In the genomic region with DNA sequence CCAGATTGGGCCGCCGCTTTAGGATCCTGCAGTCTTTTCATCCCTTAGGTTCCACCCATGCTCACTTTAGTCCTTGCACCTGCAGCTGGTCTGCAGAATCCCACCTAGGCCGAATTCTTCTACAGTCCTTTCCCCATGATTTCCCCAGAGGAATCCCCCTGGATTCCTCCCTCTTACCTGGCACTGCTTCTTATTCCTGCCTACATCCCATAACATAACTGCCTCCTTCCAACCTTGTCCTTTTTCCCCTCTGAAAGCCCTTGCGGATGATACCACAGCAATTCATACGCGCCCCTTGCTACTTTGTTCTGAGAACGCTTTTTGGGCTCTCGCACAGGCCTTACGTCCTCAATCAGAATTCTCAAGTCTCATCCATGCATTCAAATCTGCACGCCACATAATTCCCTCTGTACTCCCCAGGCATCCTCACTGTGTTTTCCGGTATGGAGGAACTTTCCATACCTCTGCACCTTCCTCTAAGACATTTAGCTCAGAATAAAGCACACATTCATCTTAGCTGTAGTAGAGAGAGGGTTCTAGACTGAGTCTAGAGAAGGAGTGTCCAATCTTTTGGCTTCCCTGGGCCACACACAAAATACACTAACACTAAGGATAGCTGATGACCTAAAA, we compare ENCODE assay signal across 8 cellular contexts. TPM values are rescaled to one million over a fixed set of nuclear protein-coding genes. Genes with fewer than 3 reads are reported as not detected.
DNase-seq lines count a peak whose midpoint lies in the region; ATAC-seq, FAIRE-seq and TF ChIP-seq lines count a peak whose summit lies in the region.

No MANE protein-coding gene starts in this region.

- peaks cover 6% of the 10 kb centered on the region for H3K23me2 ChIP-seq in H1 (ENCODE audit: low read depth, low read length)

- H3K9me3 ChIP-seq in SJSA1 (replicated peaks) (0 out of 2 replicates have a peak, but pooled peaks cover 6% of the 10 kb centered on the region), H1 (ENCODE audit: insufficient read depth in 2 of 2, low read depth in 1 of 2, low read length in 1 of 2) (no peaks in the 10 kb centered on the region), mucosa of rectum (ENCODE audit: control insufficient read depth in 2 of 2, low read length in 2 of 2) (no peaks in the 10 kb centered on the region)

- peak; percentile 45 for FAIRE-seq in H1 (lab: Jason Lieb, UNC)

- H4K5ac ChIP-seq in H1 (ENCODE audit: insufficient read length, low read depth, low read length): no peak overlapping the region

- H2AK5ac ChIP-seq in H1 (ENCODE audit: low read depth, low read length): no peak overlapping the region

- POLR2A ChIA-PET in H1 (lab: Charles Lee; ENCODE audit: partially characterized antibody): interaction anchor here (0.5 to 3.2 kb wide), 20 partner anchors 10 to 335 kb away, joined by 3 to 25 read pairs (median 4); a partner anchor contains a TSS

- TF ChIP-seq EP300 in H1 (IDR thresholded peaks at IDR 0.05; ENCODE audit: borderline replicate concordance in 1 of 2, low read depth in 2 of 2, low read length in 2 of 2): no peak

- peaks cover 2% of the 10 kb centered on the region for H3K79me1 ChIP-seq in H1 (ENCODE audit: low read depth, low read length)

- no peak overlapping the region for H4K91ac ChIP-seq in H1 (replicated peaks; ENCODE audit: insufficient read length, low read length)

- H4K20me1 ChIP-seq in H1 (replicated peaks in 1 of 2; ENCODE audit: control insufficient read depth in 1 of 2, insufficient read depth in 2 of 2, low read length in 2 of 2): peaks cover 0 to 2% of the 10 kb centered on the region in 2 experiments

- peaks cover 8 to 51% of the 10 kb centered on the region in 2 experiments; a peak in 3 of 4 replicates for H3K79me2 ChIP-seq in H1 (ENCODE audit: control insufficient read depth in 1 of 2, insufficient read depth in 2 of 2, low read length in 2 of 2)

- CTCF ChIA-PET in H1 (lab: Charles Lee; ENCODE audit: partially characterized antibody): interaction anchor here (0.6 to 4.2 kb wide), 15 partner anchors 10 to 248 kb away, joined by 3 to 23 read pairs (median 4); a partner anchor contains a TSS

- H3K4me1 ChIP-seq in SJSA1 (replicated peaks) (peaks cover 43% of the 10 kb centered on the region), H1 (replicated peaks in 1 of 4; ENCODE audit: control insufficient read depth in 3 of 4, insufficient read depth in 4 of 4, low read length in 3 of 4) (peaks cover 0 to 8% (median 2%) of the 10 kb centered on the region in 4 experiments; a peak in 4 of 7 replicates), mucosa of rectum (ENCODE audit: control insufficient read depth in 2 of 2, insufficient read depth in 2 of 2, low read length in 2 of 2) (peaks cover 8 to 10% of the 10 kb centered on the region in 2 donors)

- WGBS in H1 (ENCODE audit: extremely low coverage in 1 of 2, insufficient coverage in 1 of 2, insufficient read length in 1 of 2, insufficient replicate concordance in 2 of 2, low coverage in 1 of 2, low lambda C conversion rate in 2 of 2, missing lambda C conversion rate in 1 of 2), 2 experiments: 18% methylated on average over 11 of the region's 11 CpGs; no CpG with 5 or more reads in 1 of the 2 experiments

- peak overlapping the region; percentile 78 to 99 for H3K4me2 ChIP-seq in H1 (ENCODE audit: insufficient read depth in 1 of 2, low read depth in 2 of 2, low read length in 2 of 2)

- peak in 1 of 2 experiments; percentile 59; a peak in 1 of 3 replicates for TF ChIP-seq POLR2A in H1 (IDR thresholded peaks at IDR 0.05; ENCODE audit: control extremely low read depth in 1 of 2, low read depth in 2 of 2, low read length in 2 of 2)

- H3K14ac ChIP-seq in H1 (ENCODE audit: insufficient read length): no peak overlapping the region

- H3K4ac ChIP-seq in H1 (replicated peaks; ENCODE audit: insufficient read length, low read depth, low read length): no peak overlapping the region

- H2BK12ac ChIP-seq in H1 (ENCODE audit: low read depth, low read length): no peak overlapping the region

- H2BK120ac ChIP-seq in H1 (replicated peaks; ENCODE audit: low read depth, low read length): no peak overlapping the region

- no peak overlapping the region for H3K23ac ChIP-seq in H1 (ENCODE audit: insufficient read length)

- H4K8ac ChIP-seq in H1 (ENCODE audit: extremely low read depth, insufficient read depth, low read length): no peak overlapping the region

- H3K27me3 ChIP-seq in SJSA1 (replicated peaks): no peaks in the 10 kb centered on the region
- no peaks in the 10 kb centered on the region for H3K27me3 ChIP-seq in H1 (replicated peaks in 1 of 4; ENCODE audit: control insufficient read depth in 3 of 4, extremely low read depth in 1 of 4, insufficient read depth in 3 of 4, low read length in 3 of 4)
- H3K27me3 ChIP-seq in mucosa of rectum (ENCODE audit: control insufficient read depth in 2 of 2, insufficient read depth in 2 of 2, low read length in 2 of 2): no peaks in the 10 kb centered on the region

- 0 out of 2 replicates have a peak overlapping the region, but pooled peaks have one; percentile 53 for H3K18ac ChIP-seq in H1 (ENCODE audit: extremely low read depth, low read length)

- H3K36me3 ChIP-seq in SJSA1 (peaks cover 18% of the 10 kb centered on the region), H1 (ENCODE audit: control insufficient read depth in 2 of 4, insufficient read depth in 4 of 4, low read length in 3 of 4) (peaks cover 0 to 12% (median 3%) of the 10 kb centered on the region in 4 experiments; a peak in 3 of 8 replicates), mucosa of rectum (ENCODE audit: control insufficient read depth in 2 of 2, insufficient read depth in 2 of 2, low read length in 2 of 2) (peaks cover 0 to 3% of the 10 kb centered on the region in 2 donors)

- H2BK15ac ChIP-seq in H1 (ENCODE audit: low read length): no peak overlapping the region

- H3K9ac ChIP-seq in H1 (replicated peaks in 1 of 4; ENCODE audit: extremely low read depth in 1 of 4, low read depth in 3 of 4, low read length in 3 of 4) (peak overlapping the region; percentile 64 to 85 (median 72)), mucosa of rectum (ENCODE audit: low read depth in 1 of 2, low read length in 2 of 2) (peak overlapping the region; percentile 65 to 94)

- H2BK20ac ChIP-seq in H1 (ENCODE audit: low read length): no peak overlapping the region; the same call in 1 of the 2 replicates

- DNase-seq in SJSA1 (ENCODE audit: low read depth in 1 of 2, low spot score in 2 of 2) (no peak), H1 (ENCODE audit: low read depth in 1 of 2, low spot score in 2 of 2) (no peak), NCI-H1694 treated with DMSO at 0.1 percent for 48 hours (lab: John Stamatoyannopoulos, UW) (no peak), HT-29 (ENCODE audit: low spot score) (no peak)
- DNase-seq in activated effector memory CD4-positive, alpha-beta T cell treated with anti-CD3 and anti-CD28 coated beads, Interleukin-2, amount 50 U/mL, for 16 hours: no peak

- H3K4me3 ChIP-seq in SJSA1 (peak overlapping the region; percentile 69), H1 (ENCODE audit: extremely low read depth in 1 of 4, insufficient read depth in 2 of 4, low read depth in 3 of 4, low read length in 4 of 4) (peak overlapping the region; percentile 62 to 91 (median 76)), mucosa of rectum (ENCODE audit: low read length in 2 of 2) (peak overlapping the region; percentile 75 to 77)

- no peak for TF ChIP-seq CTCF in 22Rv1 (IDR thresholded peaks at IDR 0.05)
- TF ChIP-seq CTCF in H1 (IDR thresholded peaks at IDR 0.05; ENCODE audit: control extremely low read depth in 1 of 3, insufficient read depth in 1 of 3, low read depth in 1 of 3, low read length in 3 of 3): no peak

- H3K56ac ChIP-seq in H1 (replicated peaks; ENCODE audit: insufficient read length, low read depth, low read length): no peak overlapping the region

- peak; percentile 13 for ATAC-seq in GM21381 (IDR thresholded peaks at IDR 0.05; ENCODE audit: unreplicated experiment)

- H2BK5ac ChIP-seq in H1 (ENCODE audit: low read depth, low read length): 0 out of 2 replicates have a peak overlapping the region, but pooled peaks have one; percentile 0

- no peak overlapping the region; the same call in 1 of the 2 replicates for H2AFZ ChIP-seq in H1 (ENCODE audit: low read length)

- TF ChIP-seq RAD21 in H1 (IDR thresholded peaks at IDR 0.05 in 1 of 2, conservative IDR thresholded peaks at IDR 0.05 in 1 of 2; ENCODE audit: low read depth in 2 of 2, low read length in 2 of 2): no peak

- peak overlapping the region; percentile 64 for H3K27ac ChIP-seq in 22Rv1
- H3K27ac ChIP-seq in SJSA1: peak overlapping the region; percentile 99
- peak overlapping the region; percentile 70; the same call in 1 of the 2 replicates for H3K27ac ChIP-seq in H1 (ENCODE audit: low read depth, low read length)
- peak overlapping the region; percentile 64 to 80 for H3K27ac ChIP-seq in mucosa of rectum (ENCODE audit: low read depth in 2 of 2, low read length in 2 of 2)

TF ChIP-seq in H1, 55 proteins besides CTCF, POLR2A, EP300 and RAD21 (continues in another document):
- TF ChIP-seq TEAD4 (IDR thresholded peaks at IDR 0.05; ENCODE audit: low read depth, low read length) (no peak), SUZ12 (IDR thresholded peaks at IDR 0.05; ENCODE audit: low read length) (no peak), JUND (IDR thresholded peaks at IDR 0.05; ENCODE audit: low read length) (no peak), EZH2 (IDR thresholded peaks at IDR 0.05; ENCODE audit: low read depth, low read length, severe bottlenecking) (no peak)

RNA-seq across cellular contexts. Expression of a gene that starts 0.6 kb away (rescaled TPM):
- total RNA-seq in SJSA1 (2014; rRNA removed; shearing (Covaris generic)): 31.4 and 59.9 TPM in 2 replicates
- 96.9 and 105 TPM in 2 replicates for total RNA-seq in H1 (2021; fragmentation: NEBNext Ultra II Directional; extraction: Animal tissue kit (Norgen Biotek cat#: 25700))
- polyA plus RNA-seq in H1 (2011; rRNA removed): 61.0 and 67.9 TPM in 2 replicates
- 83.0 TPM for polyA plus RNA-seq in H1 (2011; cell fraction: cytosol; rRNA removed)
- polyA plus RNA-seq in H1 (2011; cell fraction: nucleus; rRNA removed): 87.0 TPM
- polyA plus RNA-seq in H1 (2012, experiment 1 of 2): 60.3 to 83.0 TPM (median 69.7 TPM) in 4 replicates
- 12.0 TPM for polyA plus RNA-seq in H1 (2012, experiment 2 of 2)
- 116 TPM for polyA plus RNA-seq in H1 (2013, experiment 1 of 2)
- polyA plus RNA-seq in H1 (2013, experiment 2 of 2): 128 TPM
- polyA minus RNA-seq in H1 (2011; rRNA and poly(A)+ RNA removed): 169 TPM in 2 replicates
- polyA minus RNA-seq in H1 (2011; cell fraction: cytosol; rRNA and poly(A)+ RNA removed): 67.4 TPM
- polyA minus RNA-seq in H1 (2011; cell fraction: nucleus; rRNA and poly(A)+ RNA removed): 162 TPM
- 10.4 and 12.4 TPM in 2 replicates for total RNA-seq in HT-29 (2014; rRNA removed; shearing (Covaris generic))

RNA-seq across cellular contexts. Expression of a gene that starts 14.5 kb away (rescaled TPM):
- total RNA-seq in SJSA1 (2014; rRNA removed; shearing (Covaris generic)): 69.5 and 117 TPM in 2 replicates
- total RNA-seq in H1 (2021; fragmentation: NEBNext Ultra II Directional; extraction: Animal tissue kit (Norgen Biotek cat#: 25700)): 190 and 198 TPM in 2 replicates
- polyA plus RNA-seq in H1 (2011; rRNA removed): 281 and 318 TPM in 2 replicates
- 189 TPM for polyA plus RNA-seq in H1 (2011; cell fraction: cytosol; rRNA removed)
- polyA plus RNA-seq in H1 (2011; cell fraction: nucleus; rRNA removed): 347 TPM
- 147 to 191 TPM (median 166 TPM) in 4 replicates for polyA plus RNA-seq in H1 (2012, experiment 1 of 2)
- 130 TPM for polyA plus RNA-seq in H1 (2012, experiment 2 of 2)
- 98.7 TPM for polyA plus RNA-seq in H1 (2013, experiment 1 of 2)
- 108 TPM for polyA plus RNA-seq in H1 (2013, experiment 2 of 2)
- polyA minus RNA-seq in H1 (2011; rRNA and poly(A)+ RNA removed): 732 and 803 TPM in 2 replicates
- 146 TPM for polyA minus RNA-seq in H1 (2011; cell fraction: cytosol; rRNA and poly(A)+ RNA removed)
- 175 TPM for polyA minus RNA-seq in H1 (2011; cell fraction: nucleus; rRNA and poly(A)+ RNA removed)
- 1.7 TPM in 2 replicates for total RNA-seq in HT-29 (2014; rRNA removed; shearing (Covaris generic))

Comparison
In these comparisons a context has a peak if more than half of its experiments do, and no peak if none do; other contexts are left out.
1. RNA of a gene that starts 14.5 kb away (total RNA-seq): 190 to 198 TPM in H1 and 69.5 to 117 TPM in SJSA1; 1.7 TPM in HT-29; every median in the first group is over 10 times any median in the second.
2. Peak in every context shown above with its lines, with median percentiles within 50 percentile points of each other: H3K27ac ChIP-seq and H3K4me3 ChIP-seq.